ENCODE assay signal across 9 cellular contexts in the genomic region with DNA sequence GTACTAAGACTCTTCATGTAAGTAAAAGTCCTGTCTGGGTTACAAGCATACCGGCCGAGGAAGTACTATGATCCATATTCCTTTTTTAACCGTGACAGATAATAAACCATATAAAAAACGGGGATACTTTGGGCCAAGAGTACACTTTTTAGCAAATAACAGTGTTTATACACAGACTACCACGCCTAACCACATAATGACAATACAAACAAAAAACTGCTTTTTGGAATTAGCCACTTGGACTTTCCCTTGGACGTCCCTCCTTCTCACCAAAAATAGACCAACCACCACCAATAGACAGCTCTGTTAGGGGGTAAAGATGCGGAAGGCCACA.
DNase-seq lines count a peak whose midpoint lies in the region; ATAC-seq lines count a peak whose summit lies in the region.
"Had no signal": no experiment of that assay in that cellular context is flagged by ENCODE, and none has a peak within 500 bp of the region (broad histone marks: within the 10 kb centered on the region; RNA-seq: fewer than 3 reads in every experiment).

No MANE protein-coding gene starts in this region.

- H3K27ac Mint-ChIP-seq in central memory CD8-positive, alpha-beta T cell (ENCODE audit: low read depth), result peak overlapping the region; percentile 96

- peak overlapping the region; percentile 67 for H3K9ac ChIP-seq in HUES6 (ENCODE audit: low read length)

- H3K4me1 ChIP-seq in ACC112 (ENCODE audit: control insufficient read depth, insufficient read depth, low read length, unreplicated experiment), result peaks cover 13% of the 10 kb centered on the region
- H3K4me1 ChIP-seq in HUES6 (ENCODE audit: control insufficient read depth, insufficient read depth, low read length), result peaks cover 6% of the 10 kb centered on the region; the same call in 1 of the 2 replicates
- H3K4me1 ChIP-seq in muscle layer of duodenum (ENCODE audit: control insufficient read depth in 1 of 2, insufficient read depth in 2 of 2, low read length in 2 of 2), result peaks cover 12 to 33% of the 10 kb centered on the region in 2 donors

- peak overlapping the region; percentile 98 for H3K4me3 Mint-ChIP-seq in central memory CD8-positive, alpha-beta T cell

- H3K27me3 ChIP-seq in ACC112 (ENCODE audit: insufficient read depth, low read length) (peaks cover 10% of the 10 kb centered on the region; the same call in 1 of the 2 replicates), HUES6 (ENCODE audit: control insufficient read depth, insufficient read depth, low read length) (peaks cover 23% of the 10 kb centered on the region), muscle layer of duodenum (ENCODE audit: low read depth, low read length) (no peaks in the 10 kb centered on the region)

- peaks cover 13% of the 10 kb centered on the region for H3K27me3 Mint-ChIP-seq in central memory CD8-positive, alpha-beta T cell

- H2AFZ ChIP-seq in ACC112 (ENCODE audit: low read length, unreplicated experiment), result peak overlapping the region; percentile 84

- H3K27ac ChIP-seq in ACC112 (ENCODE audit: low read depth, low read length) (no peak overlapping the region), HUES6 (ENCODE audit: low read depth, low read length) (no peak overlapping the region), muscle layer of duodenum (ENCODE audit: low read length) (no peak overlapping the region)

- H3K36me3 ChIP-seq in ACC112 (ENCODE audit: insufficient read depth, low read length) (no peaks in the 10 kb centered on the region), HUES6 (ENCODE audit: control insufficient read depth, insufficient read depth, low read length) (no peaks in the 10 kb centered on the region), muscle layer of duodenum (ENCODE audit: control insufficient read depth in 1 of 2, insufficient read depth in 2 of 2, low read length in 2 of 2) (no peaks in the 10 kb centered on the region)

- H3K9me3 ChIP-seq in HUES6 (ENCODE audit: control insufficient read depth, insufficient read depth, low read depth, low read length), result peaks cover 8% of the 10 kb centered on the region; the same call in 1 of the 2 replicates
- no peaks in the 10 kb centered on the region for H3K9me3 ChIP-seq in muscle layer of duodenum (ENCODE audit: control insufficient read depth in 1 of 2, low read length in 2 of 2)

- DNase-seq in central memory CD8-positive, alpha-beta T cell (ENCODE audit: low spot score in 2 of 2), result no peak
- DNase-seq in DMS114 treated with DMSO at 0.1 percent for 48 hours (lab: John Stamatoyannopoulos, UW; ENCODE audit: unreplicated experiment) (no peak), NCI-H345 treated with DMSO at 0.1 percent for 48 hours (lab: John Stamatoyannopoulos, UW; ENCODE audit: unreplicated experiment) (no peak)
- DNase-seq: NCI-H526 treated with DMSO at 0.1 percent for 48 hours had no signal

- peaks cover 8% of the 10 kb centered on the region for H3K36me3 Mint-ChIP-seq in central memory CD8-positive, alpha-beta T cell (ENCODE audit: insufficient read depth)

- no peak for ATAC-seq in central memory CD8-positive, alpha-beta T cell (replicated peaks; ENCODE audit: extremely low read depth, poor library complexity, severe bottlenecking)
- ATAC-seq in HG02798 (IDR thresholded peaks at IDR 0.05; ENCODE audit: poor library complexity, unreplicated experiment) (no peak), GM19035 (IDR thresholded peaks at IDR 0.05; ENCODE audit: unreplicated experiment) (no peak)

- H3K9me3 Mint-ChIP-seq in central memory CD8-positive, alpha-beta T cell, result peaks cover 5% of the 10 kb centered on the region

- peaks cover 38% of the 10 kb centered on the region for H3K4me1 Mint-ChIP-seq in central memory CD8-positive, alpha-beta T cell

- H3K4me3 ChIP-seq in ACC112 (ENCODE audit: low read depth, low read length), result peak overlapping the region; percentile 91
- H3K4me3 ChIP-seq in HUES6 (ENCODE audit: low read depth, low read length), result peak overlapping the region; percentile 73
- H3K4me3 ChIP-seq in muscle layer of duodenum (ENCODE audit: low read depth in 1 of 2, low read length in 2 of 2), result peak overlapping the region; percentile 90 to 95

- H3K79me2 ChIP-seq in ACC112 (ENCODE audit: control insufficient read depth, insufficient read depth, low read length, unreplicated experiment), result peaks cover 47% of the 10 kb centered on the region
